22 cellular contexts compared by ENCODE assay signal in genomic region chr10:132834891-132835847, GRCh38. TPM values are rescaled to one million over a fixed set of nuclear protein-coding genes. Genes with fewer than 3 reads are reported as not detected.
"Had no signal": no experiment of that assay in that cellular context is flagged by ENCODE, and none has a peak within 500 bp of the region (broad histone marks: within the 10 kb centered on the region; RNA-seq: fewer than 3 reads in every experiment).

No MANE protein-coding gene starts in this region.

- DNase-seq: activated CD4-positive, alpha-beta memory T cell treated with anti-CD3 and anti-CD28 coated beads for 36 hours; activated CD4-positive, alpha-beta T cell treated with anti-CD3 and anti-CD28 coated beads for 36 hours; activated gamma-delta T cell treated with Interleukin-2 at 50 U/mL for 16 hours; amniotic stem cell; cortex of kidney; effector CD8-positive, alpha-beta T cell; esophagus squamous epithelium; midbrain; retina; T-helper 2 cell had no signal

- H3K79me2 ChIP-seq: parathyroid adenoma had no signal

- H3K4me1 Mint-ChIP-seq: activated CD4-positive, alpha-beta T cell treated with anti-CD3 and anti-CD28 coated beads for 36 hours; central memory CD8-positive, alpha-beta T cell; neural progenitor cell had no signal

- H3K4me3 ChIP-seq: esophagus squamous epithelium, lung, neural progenitor cell, smooth muscle cell, thoracic aorta, vagina had no signal

- H3K36me3 ChIP-seq: esophagus squamous epithelium, neural progenitor cell, thoracic aorta, vagina had no signal

- H3K9me3 ChIP-seq: esophagus squamous epithelium, thoracic aorta, vagina had no signal

- H3K9me3 Mint-ChIP-seq: central memory CD8-positive, alpha-beta T cell had no signal

- H3K4me1 ChIP-seq: neural progenitor cell, parathyroid adenoma, vagina had no signal

- H3K27me3 Mint-ChIP-seq: activated naive CD8-positive, alpha-beta T cell; central memory CD8-positive, alpha-beta T cell had no signal

- H3K27me3 ChIP-seq: vagina had no signal

- H3K9ac ChIP-seq: neural progenitor cell, parathyroid adenoma had no signal

- H3K4me2 ChIP-seq: neural progenitor cell, smooth muscle cell had no signal

- H3K27ac ChIP-seq: esophagus squamous epithelium, neural progenitor cell, parathyroid adenoma, thoracic aorta, vagina had no signal

- H3K27ac Mint-ChIP-seq: activated CD4-positive, alpha-beta memory T cell treated with anti-CD3 and anti-CD28 coated beads for 36 hours; activated CD4-positive, alpha-beta T cell treated with anti-CD3 and anti-CD28 coated beads for 36 hours; activated naive CD8-positive, alpha-beta T cell; brain; neural progenitor cell had no signal

- ATAC-seq: activated CD4-positive, alpha-beta T cell treated with anti-CD3 and anti-CD28 coated beads for 36 hours had no signal

- H2AFZ ChIP-seq: neural progenitor cell, parathyroid adenoma had no signal

- H3K36me3 Mint-ChIP-seq: activated CD4-positive, alpha-beta memory T cell treated with anti-CD3 and anti-CD28 coated beads for 36 hours; activated naive CD8-positive, alpha-beta T cell; brain had no signal

- H3K4me3 Mint-ChIP-seq: activated CD4-positive, alpha-beta memory T cell treated with anti-CD3 and anti-CD28 coated beads for 36 hours; activated CD4-positive, alpha-beta T cell treated with anti-CD3 and anti-CD28 coated beads for 36 hours; activated naive CD8-positive, alpha-beta T cell; brain; central memory CD8-positive, alpha-beta T cell; neural progenitor cell had no signal

RNA-seq across cellular contexts. Expression of gene NKX6-2, which starts 49.2 kb away (rescaled TPM):
- total RNA-seq: activated CD4-positive, alpha-beta memory T cell treated with anti-CD3 and anti-CD28 coated beads for 36 hours; activated CD4-positive, alpha-beta T cell treated with anti-CD3 and anti-CD28 coated beads for 36 hours; endothelial cell of umbilical vein; fibroblast of villous mesenchyme; lung; myocyte; smooth muscle cell had no signal
